8 cellular contexts compared by ENCODE assay signal in genomic region chr17:31842416-31843381, GRCh38. TPM values are rescaled to one million over a fixed set of nuclear protein-coding genes. Genes with fewer than 3 reads are reported as not detected.
DNase-seq lines count a peak whose midpoint lies in the region; ATAC-seq and TF ChIP-seq lines count a peak whose summit lies in the region.

No MANE protein-coding gene starts in this region.

- no peaks in the 10 kb centered on the region for H4K20me1 ChIP-seq in OCI-LY3 (ENCODE audit: insufficient read depth, low read length)

- peak; percentile 37 to 73 (median 49) for DNase-seq in CD8-positive, alpha-beta memory T cell
- DNase-seq in HuH-7.5 (ENCODE audit: low spot score) (peak; percentile 57), fibroblast of gingiva (ENCODE audit: low read depth) (peak; percentile 79), myocyte (ENCODE audit: low read depth) (peak; percentile 74)
- DNase-seq in activated T-cell treated with anti-CD3 and anti-CD28 coated beads, Interleukin-2, amount 50 U/mL, for 1 hour, result peak; percentile 64
- DNase-seq in stimulated activated CD8-positive, alpha-beta memory T cell treated with anti-CD3 and anti-CD28 coated beads, Interleukin-7, amount 100 ng/mL, for 1 hour (ENCODE audit: low read depth in 2 of 2), result peak; percentile 17 to 20

- peaks cover 3 to 15% of the 10 kb centered on the region in 2 donors for H3K27me3 Mint-ChIP-seq in CD8-positive, alpha-beta memory T cell

- TF ChIP-seq CTCF in OCI-LY3 (IDR thresholded peaks at IDR 0.05; ENCODE audit: low read depth, low read length), result peak; percentile 96

- CTCF ChIA-PET in CD8-positive, alpha-beta memory T cell (lab: Charles Lee), result interaction anchor here (0.7 to 3.5 kb wide), 21 partner anchors 9 to 453 kb away, joined by 3 to 21 read pairs (median 3); no protein-coding TSS in a partner anchor

- H2AFZ ChIP-seq in OCI-LY3 (ENCODE audit: low read depth, low read length), result peak overlapping the region; percentile 74

- ATAC-seq in GM19463 (IDR thresholded peaks at IDR 0.05; ENCODE audit: unreplicated experiment), result no peak

- H3K9me3 ChIP-seq in CD8-positive, alpha-beta memory T cell (ENCODE audit: low read length), result no peaks in the 10 kb centered on the region
- H3K9me3 ChIP-seq in OCI-LY3 (ENCODE audit: insufficient read depth, low read length), result no peaks in the 10 kb centered on the region

- H3K4me2 ChIP-seq in OCI-LY3 (ENCODE audit: low read length), result peak overlapping the region; percentile 95

- H3K27me3 ChIP-seq in CD8-positive, alpha-beta memory T cell (ENCODE audit: insufficient read depth, low read length, poor library complexity, severe bottlenecking), result peaks cover 8% of the 10 kb centered on the region
- H3K27me3 ChIP-seq in OCI-LY3 (ENCODE audit: low read depth, low read length), result no peaks in the 10 kb centered on the region

- no peaks in the 10 kb centered on the region for H3K79me2 ChIP-seq in OCI-LY3 (ENCODE audit: low read length)

- no peaks in the 10 kb centered on the region for H3K4me1 Mint-ChIP-seq in CD8-positive, alpha-beta memory T cell

- peak overlapping the region; percentile 65 for H3K9ac ChIP-seq in OCI-LY3 (ENCODE audit: low read length)

- H3K4me3 Mint-ChIP-seq in CD8-positive, alpha-beta memory T cell, result no peak overlapping the region

- POLR2A ChIA-PET in CD8-positive, alpha-beta memory T cell (lab: Charles Lee), result no interaction called here

- H3K36me3 ChIP-seq in CD8-positive, alpha-beta memory T cell (ENCODE audit: insufficient read depth, low read length), result no peaks in the 10 kb centered on the region
- no peaks in the 10 kb centered on the region for H3K36me3 ChIP-seq in OCI-LY3 (replicated peaks; ENCODE audit: low read depth, low read length)

- H3K27ac Mint-ChIP-seq in CD8-positive, alpha-beta memory T cell, result no peak overlapping the region

- peaks cover 7% of the 10 kb centered on the region for H3K4me1 ChIP-seq in CD8-positive, alpha-beta memory T cell (ENCODE audit: insufficient read depth, low read length)
- peaks cover 25% of the 10 kb centered on the region for H3K4me1 ChIP-seq in OCI-LY3 (ENCODE audit: low read length)

- H3K36me3 Mint-ChIP-seq in CD8-positive, alpha-beta memory T cell, result no peaks in the 10 kb centered on the region

- no peak overlapping the region for H3K27ac ChIP-seq in CD8-positive, alpha-beta memory T cell (ENCODE audit: low read depth, low read length)
- 0 out of 2 replicates have a peak overlapping the region, but pooled peaks have one; percentile 1 for H3K27ac ChIP-seq in OCI-LY3 (ENCODE audit: low read length)

- no peaks in the 10 kb centered on the region for H3K9me3 Mint-ChIP-seq in CD8-positive, alpha-beta memory T cell

- peak overlapping the region; percentile 11 for H3K4me3 ChIP-seq in CD8-positive, alpha-beta memory T cell (ENCODE audit: low read length)
- H3K4me3 ChIP-seq in OCI-LY3 (ENCODE audit: low read length), result peak overlapping the region; percentile 73

RNA-seq across cellular contexts. Expression of gene COPRS, which starts 16.3 kb away (rescaled TPM):
- 10 to 100 TPM; 66.6 to 67.4 TPM for total RNA-seq in CD8-positive, alpha-beta memory T cell
- 13.7 TPM for polyA plus RNA-seq in CD8-positive, alpha-beta memory T cell
- total RNA-seq in myocyte, result 104 and 108 TPM in 2 replicates
- 128 TPM for polyA plus RNA-seq in myocyte (2012)

RNA-seq across cellular contexts. Expression of gene UTP6, which starts 58.8 kb away (rescaled TPM):
- 100 to 1,000 TPM; 134 TPM for total RNA-seq in CD8-positive, alpha-beta memory T cell
- 44.2 TPM for polyA plus RNA-seq in CD8-positive, alpha-beta memory T cell
- total RNA-seq in myocyte, result 36.1 and 41.3 TPM in 2 replicates
- polyA plus RNA-seq in myocyte (2012), result 32.5 TPM

Comparison
In these comparisons a context has a peak if more than half of its experiments do, and no peak if none do; other contexts are left out.
1. DNase-seq: peak in every context shown above with its lines; median percentile 79 in fibroblast of gingiva; 74 in myocyte; 64 in activated T-cell treated with anti-CD3 and anti-CD28 coated beads, Interleukin-2, amount 50 U/mL, for 1 hour; 57 in HuH-7.5; 49 in CD8-positive, alpha-beta memory T cell; 18 in stimulated activated CD8-positive, alpha-beta memory T cell treated with anti-CD3 and anti-CD28 coated beads, Interleukin-7, amount 100 ng/mL, for 1 hour.